8 cellular contexts compared by ENCODE assay signal in the genomic region with DNA sequence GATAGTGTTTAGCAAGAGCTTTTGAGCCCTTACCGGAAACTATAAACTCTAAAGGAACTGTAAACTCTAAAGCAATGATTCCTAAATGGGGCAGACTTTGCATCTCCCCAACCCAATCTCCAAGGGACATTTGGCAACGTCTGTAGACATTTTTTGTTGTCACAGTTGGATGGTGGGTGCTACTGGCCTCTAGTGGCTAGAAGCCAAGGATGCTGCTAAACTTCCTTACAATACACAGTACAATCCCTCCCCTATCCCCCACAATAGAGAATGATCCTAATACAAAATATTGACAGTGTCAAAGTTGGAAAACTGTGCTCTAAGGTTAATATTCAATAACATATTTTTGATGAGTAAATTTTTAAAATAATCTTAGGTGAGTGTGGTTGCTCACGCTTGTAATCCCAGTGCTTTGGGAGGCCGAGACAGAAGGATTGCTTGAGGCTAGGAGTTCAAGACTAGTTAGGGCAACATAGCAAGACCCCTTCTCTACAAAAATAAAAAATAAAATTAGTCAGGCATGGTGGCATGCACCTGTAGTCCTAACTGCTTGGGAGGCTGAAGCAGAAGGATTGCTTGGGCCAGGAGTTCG.
DNase-seq lines count a peak whose midpoint lies in the region; ATAC-seq and TF ChIP-seq lines count a peak whose summit lies in the region.

No MANE protein-coding gene starts in this region.

- DNase-seq in ACHN (peak; percentile 60), EL (peak; percentile 49), SKM-1 (lab: John Stamatoyannopoulos, UW; ENCODE audit: unreplicated experiment) (peak; percentile 7), colonic mucosa (no peak), mucosa of descending colon (peak in 1 of 3 donors; percentile 46), sciatic nerve (ENCODE audit: low spot score) (no peak)

- H3K4me3 ChIP-seq in colonic mucosa (no peak overlapping the region), mucosa of descending colon (no peak overlapping the region)

- H3K4me1 ChIP-seq in colonic mucosa, result no peaks in the 10 kb centered on the region
- no peaks in the 10 kb centered on the region for H3K4me1 ChIP-seq in mucosa of descending colon (ENCODE audit: low read depth)

- H3K27ac ChIP-seq in colonic mucosa, result no peak overlapping the region

- no peak overlapping the region for H3K9ac ChIP-seq in colonic mucosa (ENCODE audit: low read depth in 2 of 2, low read length in 2 of 2)

- TF ChIP-seq CTCF in colonic mucosa (IDR thresholded peaks at IDR 0.05) (peak; percentile 50), mucosa of descending colon (IDR thresholded peaks at IDR 0.05) (peak; percentile 29)

- in situ Hi-C loops in ACHN (cut with HindIII; ENCODE audit: low pct_ligation_motif_present, low pct_unique_long_range_greater_than_20kb, low sequenced_read_pairs), result no loop called here

- peak; percentile 76 for ATAC-seq in HG02938 (IDR thresholded peaks at IDR 0.05; ENCODE audit: unreplicated experiment)
- peak; percentile 70 for ATAC-seq in mucosa of descending colon
- no peak for ATAC-seq in HG03095 (IDR thresholded peaks at IDR 0.05; ENCODE audit: unreplicated experiment)
- ATAC-seq in sciatic nerve, result no peak

- H3K36me3 ChIP-seq in colonic mucosa (no peaks in the 10 kb centered on the region), mucosa of descending colon (ENCODE audit: low read depth) (no peaks in the 10 kb centered on the region)

- H3K27me3 ChIP-seq in colonic mucosa, result no peaks in the 10 kb centered on the region

- H3K9me3 ChIP-seq in colonic mucosa (no peaks in the 10 kb centered on the region), mucosa of descending colon (peaks cover 6% of the 10 kb centered on the region)

- intact Hi-C loops in colonic mucosa (cut with DNase I), result loop anchor here (5.0 kb wide), 2 partner anchors 74 to 124 kb away; no protein-coding TSS in a partner anchor
- intact Hi-C loops in mucosa of descending colon (cut with DNase I, micrococcal nuclease), result loop anchor here (10.0 kb wide), 2 partner anchors 72 to 122 kb away; a partner anchor contains a TSS
- intact Hi-C loops in sciatic nerve (cut with DNase I), result no loop called here

Comparison
In these comparisons a context has a peak if more than half of its experiments do, and no peak if none do; other contexts are left out.
1. DNase-seq: peak in ACHN (single experiment), EL (single experiment) and SKM-1 (single experiment); none in colonic mucosa (single experiment) and sciatic nerve (single experiment).
2. ATAC-seq: peak in HG02938 (single experiment) and mucosa of descending colon (single experiment); none in HG03095 (single experiment) and sciatic nerve (single experiment).